Comparison of ENCODE assay signal across 1 cellular context in genomic region chr19:45037393-45038169, GRCh38.
TF ChIP-seq lines count a peak whose summit lies in the region.

No MANE protein-coding gene starts in this region.

TF ChIP-seq in IMR-90, 13 proteins besides CTCF, POLR2A, EP300 and RAD21:
- TF ChIP-seq BHLHE40 (IDR thresholded peaks at IDR 0.05; ENCODE audit: low read depth, low read length) (no peak), ELK1 (IDR thresholded peaks at IDR 0.05; ENCODE audit: borderline replicate concordance, low read depth, low read length) (no peak), CHD1 (IDR thresholded peaks at IDR 0.05; ENCODE audit: low read depth, low read length) (no peak), SMC3 (IDR thresholded peaks at IDR 0.05; ENCODE audit: low read depth, low read length) (no peak), FOS (IDR thresholded peaks at IDR 0.05; ENCODE audit: low read depth, low read length) (no peak), RCOR1 (IDR thresholded peaks at IDR 0.05; ENCODE audit: insufficient replicate concordance, low read length) (no peak), USF2 (IDR thresholded peaks at IDR 0.05; ENCODE audit: low read depth, low read length) (no peak), CEBPB (IDR thresholded peaks at IDR 0.05; ENCODE audit: low read depth, low read length) (no peak), RFX5 (IDR thresholded peaks at IDR 0.05; ENCODE audit: low read depth, low read length) (no peak), NFE2L2 (IDR thresholded peaks at IDR 0.05; ENCODE audit: low read depth, low read length) (no peak), MAFK (IDR thresholded peaks at IDR 0.05; ENCODE audit: low read depth, low read length) (no peak)
